Comparison of ENCODE assay signal across 8 cellular contexts in genomic region chr6:47134476-47135189, GRCh38.
DNase-seq lines count a peak whose midpoint lies in the region; ATAC-seq and TF ChIP-seq lines count a peak whose summit lies in the region.

No MANE protein-coding gene starts in this region.

- no peak overlapping the region for H3K27ac Mint-ChIP-seq in CD8-positive, alpha-beta memory T cell
- no peak overlapping the region for H3K27ac Mint-ChIP-seq in activated CD4-positive, alpha-beta T cell treated with anti-CD3 and anti-CD28 coated beads, Interleukin-2, amount 10 ng/mL, durations not matched to agents 7 days and 5 days

- H3K4me1 Mint-ChIP-seq in CD8-positive, alpha-beta memory T cell = no peaks in the 10 kb centered on the region
- H3K4me1 Mint-ChIP-seq in activated CD4-positive, alpha-beta T cell treated with anti-CD3 and anti-CD28 coated beads, Interleukin-2, amount 10 ng/mL, durations not matched to agents 7 days and 5 days = peaks cover 7% of the 10 kb centered on the region

- H3K27me3 ChIP-seq in kidney epithelial cell (ENCODE audit: control insufficient read depth, insufficient read depth, low read length) = no peaks in the 10 kb centered on the region
- no peaks in the 10 kb centered on the region for H3K27me3 ChIP-seq in CD8-positive, alpha-beta memory T cell (ENCODE audit: insufficient read depth, low read length, poor library complexity, severe bottlenecking)

- H3K27me3 Mint-ChIP-seq in CD8-positive, alpha-beta memory T cell = peaks cover 0 to 1% of the 10 kb centered on the region in 2 donors
- no peaks in the 10 kb centered on the region for H3K27me3 Mint-ChIP-seq in activated CD4-positive, alpha-beta T cell treated with anti-CD3 and anti-CD28 coated beads, Interleukin-2, amount 10 ng/mL, durations not matched to agents 7 days and 5 days

- TF ChIP-seq CTCF in VCaP (conservative IDR thresholded peaks at IDR 0.05) = no peak
- no peak for TF ChIP-seq CTCF in kidney epithelial cell (IDR thresholded peaks at IDR 0.05; ENCODE audit: insufficient read depth, low read length, poor library complexity, severe bottlenecking)

- no peaks in the 10 kb centered on the region for H3K9me3 ChIP-seq in CD8-positive, alpha-beta memory T cell (ENCODE audit: low read length)

- POLR2A ChIA-PET in CD8-positive, alpha-beta memory T cell (lab: Charles Lee) = no interaction called here
- POLR2A ChIA-PET in activated CD4-positive, alpha-beta T cell treated with anti-CD3 and anti-CD28 coated beads, Interleukin-2, amount 10 ng/mL, durations not matched to agents 7 days and 5 days (lab: Charles Lee) = no interaction called here

- 0 out of 2 replicates have a peak overlapping the region, but pooled peaks have one; percentile 18 for H3K27ac ChIP-seq in VCaP
- no peak overlapping the region for H3K27ac ChIP-seq in CD8-positive, alpha-beta memory T cell (ENCODE audit: low read depth, low read length)

- H3K36me3 ChIP-seq in kidney epithelial cell (ENCODE audit: control insufficient read depth, insufficient read depth, low read length) = no peaks in the 10 kb centered on the region
- H3K36me3 ChIP-seq in CD8-positive, alpha-beta memory T cell (ENCODE audit: insufficient read depth, low read length) = no peaks in the 10 kb centered on the region

- no peak overlapping the region for H3K4me3 ChIP-seq in kidney epithelial cell (ENCODE audit: low read depth, low read length)
- H3K4me3 ChIP-seq in CD8-positive, alpha-beta memory T cell (ENCODE audit: low read length) = no peak overlapping the region

- no peaks in the 10 kb centered on the region for H3K4me1 ChIP-seq in CD8-positive, alpha-beta memory T cell (ENCODE audit: insufficient read depth, low read length)

- H3K9me3 Mint-ChIP-seq in CD8-positive, alpha-beta memory T cell = peaks cover 0 to 5% (median 0%) of the 10 kb centered on the region in 5 donors
- H3K9me3 Mint-ChIP-seq in activated CD4-positive, alpha-beta T cell treated with anti-CD3 and anti-CD28 coated beads, Interleukin-2, amount 10 ng/mL, durations not matched to agents 7 days and 5 days = no peaks in the 10 kb centered on the region

- H3K36me3 Mint-ChIP-seq in CD8-positive, alpha-beta memory T cell = no peaks in the 10 kb centered on the region
- no peaks in the 10 kb centered on the region for H3K36me3 Mint-ChIP-seq in activated CD4-positive, alpha-beta T cell treated with anti-CD3 and anti-CD28 coated beads, Interleukin-2, amount 10 ng/mL, durations not matched to agents 7 days and 5 days (ENCODE audit: low read depth)

- no peak for ATAC-seq in GM21528 (IDR thresholded peaks at IDR 0.05; ENCODE audit: low FRiP score, unreplicated experiment)

- CTCF ChIA-PET in CD8-positive, alpha-beta memory T cell (lab: Charles Lee) = no interaction called here
- CTCF ChIA-PET in activated CD4-positive, alpha-beta T cell treated with anti-CD3 and anti-CD28 coated beads, Interleukin-2, amount 10 ng/mL, durations not matched to agents 7 days and 5 days (lab: Charles Lee) = no interaction called here

- peak; percentile 11 for DNase-seq in COLO668 (lab: John Stamatoyannopoulos, UW; ENCODE audit: unreplicated experiment)
- DNase-seq in NCI-H1417 treated with DMSO at 0.1 percent for 48 hours (lab: John Stamatoyannopoulos, UW) = peak; percentile 74
- DNase-seq in kidney epithelial cell (ENCODE audit: low read depth) = peak; percentile 89
- DNase-seq in CD8-positive, alpha-beta memory T cell = no peak
- no peak for DNase-seq in activated CD4-positive, alpha-beta T cell treated with anti-CD3 and anti-CD28 coated beads, Interleukin-2, amount 10 ng/mL, durations not matched to agents 7 days and 5 days
- no peak for DNase-seq in stimulated activated naive CD4-positive, alpha-beta T cell (lab: John Stamatoyannopoulos, UW)

- no peak overlapping the region for H3K4me3 Mint-ChIP-seq in CD8-positive, alpha-beta memory T cell
- H3K4me3 Mint-ChIP-seq in activated CD4-positive, alpha-beta T cell treated with anti-CD3 and anti-CD28 coated beads, Interleukin-2, amount 10 ng/mL, durations not matched to agents 7 days and 5 days = no peak overlapping the region

Comparison
In these comparisons a context has a peak if more than half of its experiments do, and no peak if none do; other contexts are left out.
1. DNase-seq: peak in COLO668 (single experiment), NCI-H1417 treated with DMSO at 0.1 percent for 48 hours (single experiment) and kidney epithelial cell (single experiment); none in CD8-positive, alpha-beta memory T cell (0 of 5), activated CD4-positive, alpha-beta T cell treated with anti-CD3 and anti-CD28 coated beads, Interleukin-2, amount 10 ng/mL, durations not matched to agents 7 days and 5 days (single experiment) and stimulated activated naive CD4-positive, alpha-beta T cell (0 of 6).